Comparison of ENCODE assay signal across 8 cellular contexts in genomic region chr3:134650431-134651346, GRCh38. TPM values are rescaled to one million over a fixed set of nuclear protein-coding genes. Genes with fewer than 3 reads are reported as not detected.
A peak's percentile ranks its signal among the peaks of the same experiment; 100 is the strongest.
DNase-seq lines count a peak whose midpoint lies in the region; ATAC-seq and TF ChIP-seq lines count a peak whose summit lies in the region.

KY (minus strand) TSS chr3:134651022; CDS start chr3:134650960, 62 bp downstream.

- peaks cover 16% of the 10 kb centered on the region for H3K4me1 Mint-ChIP-seq in HFFc6 (ENCODE audit: low read depth)
- H3K4me1 Mint-ChIP-seq in activated T-helper 17 cell treated with anti-CD3 and anti-CD28 coated beads, Interleukin-2, amount 50 U/mL, for 72 hours = no peaks in the 10 kb centered on the region

- 7% methylated on average over 77 of the region's 77 CpGs for WGBS in right cardiac atrium

- peaks cover 5% of the 10 kb centered on the region for H3K27me3 Mint-ChIP-seq in HFFc6 (ENCODE audit: insufficient read depth)
- peaks cover 23% of the 10 kb centered on the region for H3K27me3 Mint-ChIP-seq in activated T-helper 17 cell treated with anti-CD3 and anti-CD28 coated beads, Interleukin-2, amount 50 U/mL, for 72 hours

- CTCF ChIA-PET in A673 (lab: Charles Lee) = no interaction called here

- POLR2A ChIA-PET in A673 (lab: Charles Lee; ENCODE audit: low non-redundant PET) = no interaction called here

- intact Hi-C loops in A673 (cut with micrococcal nuclease; ENCODE audit: unreplicated experiment) = no loop called here
- intact Hi-C loops in right cardiac atrium (cut with DNase I) = no loop called here
- intact Hi-C loops in posterior cingulate gyrus (cut with DNase I) = no loop called here

- TF ChIP-seq CTCF in A673 (conservative IDR thresholded peaks at IDR 0.05; ENCODE audit: low read depth, low read length) (peak; percentile 38), HFFc6 (IDR thresholded peaks at IDR 0.05) (peak; percentile 42; the same call in 1 of the 2 replicates)

- H3K4me1 ChIP-seq in A673 (ENCODE audit: insufficient read depth, low read length, poor library complexity, severe bottlenecking) (no peaks in the 10 kb centered on the region), right cardiac atrium (ENCODE audit: control insufficient read depth, insufficient read depth, low read length) (no peaks in the 10 kb centered on the region)

- DNase-seq in A673 (ENCODE audit: low spot score) (peak; percentile 10), HFFc6 (no peak), right cardiac atrium (peak; percentile 44 to 80 (median 78)), posterior cingulate gyrus (peak; percentile 34 to 92 (median 64))

- H3K27me3 ChIP-seq in A673 (replicated peaks; ENCODE audit: insufficient read depth, low read depth, low read length, poor library complexity) (peaks cover 55% of the 10 kb centered on the region), right cardiac atrium (ENCODE audit: control insufficient read depth, insufficient read depth) (no peaks in the 10 kb centered on the region)

- H3K4me3 Mint-ChIP-seq in HFFc6 = peak within 1 kb of the TSS; percentile 86
- no peak within 1 kb of the TSS for H3K4me3 Mint-ChIP-seq in activated T-helper 17 cell treated with anti-CD3 and anti-CD28 coated beads, Interleukin-2, amount 50 U/mL, for 72 hours

- BruUV-seq in A673 (replicated peaks; lab: Mats Ljungman, UMichigan) = no TSS peak

- no peaks in the 10 kb centered on the region for H3K9me3 ChIP-seq in A673 (ENCODE audit: low read depth, low read length, poor library complexity, severe bottlenecking)
- no peaks in the 10 kb centered on the region for H3K9me3 ChIP-seq in right cardiac atrium (ENCODE audit: control insufficient read depth, low read length)

- peak within 1 kb of the TSS; percentile 27 for H3K4me3 ChIP-seq in A673 (ENCODE audit: low read depth, low read length, poor library complexity, severe bottlenecking)
- H3K4me3 ChIP-seq in right cardiac atrium (ENCODE audit: low read length) = peak within 1 kb of the TSS; percentile 0

- H3K36me3 Mint-ChIP-seq in HFFc6 (ENCODE audit: low read depth) = no peaks in the 10 kb centered on the region
- no peaks in the 10 kb centered on the region for H3K36me3 Mint-ChIP-seq in activated T-helper 17 cell treated with anti-CD3 and anti-CD28 coated beads, Interleukin-2, amount 50 U/mL, for 72 hours (ENCODE audit: low read depth)

- H3K27ac Mint-ChIP-seq in HFFc6 = no peak within 1 kb of the TSS; the same call in 1 of the 2 replicates
- no peak within 1 kb of the TSS for H3K27ac Mint-ChIP-seq in activated T-helper 17 cell treated with anti-CD3 and anti-CD28 coated beads, Interleukin-2, amount 50 U/mL, for 72 hours

- no peaks in the 10 kb centered on the region for H3K9me3 Mint-ChIP-seq in HFFc6
- H3K9me3 Mint-ChIP-seq in activated T-helper 17 cell treated with anti-CD3 and anti-CD28 coated beads, Interleukin-2, amount 50 U/mL, for 72 hours = no peaks in the 10 kb centered on the region

- ATAC-seq in right cardiac atrium = peak; percentile 76 to 79
- no peak for ATAC-seq in HG03521 (IDR thresholded peaks at IDR 0.05; ENCODE audit: unreplicated experiment)
- ATAC-seq in activated T-helper 17 cell treated with anti-CD3 and anti-CD28 coated beads, Interleukin-2, amount 50 U/mL, for 72 hours (replicated peaks) = no peak
- ATAC-seq in GM21367 (IDR thresholded peaks at IDR 0.05; ENCODE audit: unreplicated experiment) = no peak

- H3K36me3 ChIP-seq in A673 (ENCODE audit: insufficient read depth, low read length, poor library complexity, severe bottlenecking) = no peaks in the 10 kb centered on the region

- H3K27ac ChIP-seq in A673 (ENCODE audit: low read depth, low read length, poor library complexity, severe bottlenecking) (no peak within 1 kb of the TSS), angular gyrus (ENCODE audit: low read depth, low read length) (peak within 1 kb of the TSS; percentile 85), right cardiac atrium (ENCODE audit: low read length) (peak within 1 kb of the TSS; percentile 13)

RNA-seq across cellular contexts. Expression of gene KY, which starts in this region (rescaled TPM):
- not detected in 2 replicates for total RNA-seq in A673 (2021)
- under 1 TPM in 2 of 6 experiments, not detected in 4; 0.11 to 0.16 TPM for total RNA-seq in HFFc6 (2021; fragmentation: NEBNext Ultra II Directional; extraction: Animal tissue kit (Norgen Biotek cat#: 25700))
- 1 to 10 TPM in 3 of 4 donors, under 1 TPM in 1; 0.81 to 3.6 (median 2.5) TPM for total RNA-seq in right cardiac atrium
- 0.81 TPM for polyA plus RNA-seq in right cardiac atrium
- not detected for total RNA-seq in activated T-helper 17 cell treated with anti-CD3 and anti-CD28 coated beads, Interleukin-2, amount 50 U/mL, for 72 hours

Comparison
In these comparisons a context has a peak if more than half of its experiments do, and no peak if none do; other contexts are left out.
1. Peak in DNase-seq and H3K4me3 ChIP-seq in A673; RNA of the gene not detected or under 1 TPM.
2. ATAC-seq: peak in right cardiac atrium (2 of 2); none in HG03521 (single experiment), activated T-helper 17 cell treated with anti-CD3 and anti-CD28 coated beads, Interleukin-2, amount 50 U/mL, for 72 hours (single experiment) and GM21367 (single experiment).